ENCODE assay signal across 19 cellular contexts in genomic region chr4:96983830-96984229, GRCh38.
A peak's percentile ranks its signal among the peaks of the same experiment; 100 is the strongest.
DNase-seq lines count a peak whose midpoint lies in the region; ATAC-seq and TF ChIP-seq lines count a peak whose summit lies in the region.
"Had no signal": no experiment of that assay in that cellular context is flagged by ENCODE, and none has a peak within 500 bp of the region (broad histone marks: within the 10 kb centered on the region; RNA-seq: fewer than 3 reads in every experiment).

No MANE protein-coding gene starts in this region.

- 3 to 25% (median 3%) methylated on average over 1 of the region's 1 CpG for WGBS in ovary, 3 donors

- no peaks in the 10 kb centered on the region for H3K27me3 Mint-ChIP-seq in GM23338 (ENCODE audit: insufficient read depth, low read depth, poor library complexity)
- no peaks in the 10 kb centered on the region for H3K27me3 Mint-ChIP-seq in T-cell
- H3K27me3 Mint-ChIP-seq in activated naive CD4-positive, alpha-beta T cell treated with anti-CD3 and anti-CD28 coated beads for 36 hours (ENCODE audit: low read depth): no peaks in the 10 kb centered on the region

- peaks cover 9% of the 10 kb centered on the region; the same call in 1 of the 2 replicates for H3K9me2 ChIP-seq in GM23338 (ENCODE audit: insufficient read depth)

- no peaks in the 10 kb centered on the region for H3F3A ChIP-seq in GM23338 (replicated peaks; ENCODE audit: low read depth)

- TF ChIP-seq POLR2A in ovary (IDR thresholded peaks at IDR 0.05): no peak

- H3K9me3 ChIP-seq in ovary: no peaks in the 10 kb centered on the region

- H3K36me3 Mint-ChIP-seq in GM23338 (ENCODE audit: low read depth): peaks cover 6% of the 10 kb centered on the region; the same call in 2 of the 3 replicates
- no peaks in the 10 kb centered on the region for H3K36me3 Mint-ChIP-seq in T-cell
- no peaks in the 10 kb centered on the region for H3K36me3 Mint-ChIP-seq in activated naive CD4-positive, alpha-beta T cell treated with anti-CD3 and anti-CD28 coated beads for 36 hours (ENCODE audit: low read depth)

- no peak overlapping the region for H3K27ac Mint-ChIP-seq in GM23338
- no peak overlapping the region for H3K27ac Mint-ChIP-seq in T-cell
- no peak overlapping the region for H3K27ac Mint-ChIP-seq in activated naive CD4-positive, alpha-beta T cell treated with anti-CD3 and anti-CD28 coated beads for 36 hours

- H3K27ac ChIP-seq in GM23338 (ENCODE audit: low read depth) (no peak overlapping the region), coronary artery (no peak overlapping the region), ovary (no peak overlapping the region)
- H3K27ac ChIP-seq: foreskin keratinocyte had no signal

- intact Hi-C loops in ovary (cut with DNase I): no loop called here
- intact Hi-C loops in activated naive CD4-positive, alpha-beta T cell treated with anti-CD3 and anti-CD28 coated beads for 36 hours (cut with micrococcal nuclease): no loop called here

- no peaks in the 10 kb centered on the region for H4K20me1 ChIP-seq in GM23338 (replicated peaks; ENCODE audit: insufficient read depth)

- TF ChIP-seq CTCF in GM23338 (conservative IDR thresholded peaks at IDR 0.05; ENCODE audit: low read depth in 2 of 2): no peak
- TF ChIP-seq CTCF in coronary artery (IDR thresholded peaks at IDR 0.05): no peak
- no peak for TF ChIP-seq CTCF in ovary (IDR thresholded peaks at IDR 0.05)

- TF ChIP-seq EP300 in ovary (IDR thresholded peaks at IDR 0.05): no peak

- H3K36me3 ChIP-seq in GM23338 (ENCODE audit: insufficient read depth): no peaks in the 10 kb centered on the region
- H3K36me3 ChIP-seq in ovary: no peaks in the 10 kb centered on the region

- H3K9me3 Mint-ChIP-seq in GM23338 (peaks cover 10% of the 10 kb centered on the region; the same call in 2 of the 3 replicates), T-cell (peaks cover 0 to 10% (median 2%) of the 10 kb centered on the region in 3 donors)
- no peaks in the 10 kb centered on the region for H3K9me3 Mint-ChIP-seq in activated naive CD4-positive, alpha-beta T cell treated with anti-CD3 and anti-CD28 coated beads for 36 hours

- H2AFZ ChIP-seq in GM23338: peak overlapping the region; percentile 8; the same call in 1 of the 2 replicates

- H3K4me1 ChIP-seq in GM23338 (ENCODE audit: insufficient read depth) (no peaks in the 10 kb centered on the region), ovary (ENCODE audit: insufficient read depth) (no peaks in the 10 kb centered on the region)
- H3K4me1 ChIP-seq: foreskin keratinocyte had no signal

- CTCF ChIA-PET in T-cell (lab: Charles Lee): no interaction called here
- CTCF ChIA-PET in activated naive CD4-positive, alpha-beta T cell treated with anti-CD3 and anti-CD28 coated beads for 36 hours (lab: Charles Lee): no interaction called here

- no peaks in the 10 kb centered on the region for H3K4me1 Mint-ChIP-seq in GM23338
- H3K4me1 Mint-ChIP-seq in T-cell: no peaks in the 10 kb centered on the region
- H3K4me1 Mint-ChIP-seq in activated naive CD4-positive, alpha-beta T cell treated with anti-CD3 and anti-CD28 coated beads for 36 hours (ENCODE audit: low read depth): no peaks in the 10 kb centered on the region

- H3K27me3 ChIP-seq in GM23338 (ENCODE audit: insufficient read depth) (no peaks in the 10 kb centered on the region), ovary (no peaks in the 10 kb centered on the region)
- H3K27me3 ChIP-seq: foreskin keratinocyte had no signal

- H3K4me3 ChIP-seq in GM23338 (no peak overlapping the region), coronary artery (peak overlapping the region; percentile 44), ovary (no peak overlapping the region)

- no peaks in the 10 kb centered on the region for H3K79me2 ChIP-seq in GM23338 (replicated peaks; ENCODE audit: insufficient read depth)

- POLR2A ChIA-PET in T-cell (lab: Charles Lee): no interaction called here

- ATAC-seq in GM23338 (no peak), T-cell (replicated peaks in 1 of 4) (no peak)
- ATAC-seq: foreskin keratinocyte; sciatic nerve; stimulated activated naive CD8-positive, alpha-beta T cell treated with anti-CD3 and anti-CD28 coated beads, Interleukin-15, Interleukin-2, amounts not matched to agents 100 U/mL and 50 U/mL, for 24 hours had no signal

- no peak overlapping the region for H3K4me3 Mint-ChIP-seq in GM23338
- H3K4me3 Mint-ChIP-seq in T-cell: no peak overlapping the region
- no peak overlapping the region for H3K4me3 Mint-ChIP-seq in activated naive CD4-positive, alpha-beta T cell treated with anti-CD3 and anti-CD28 coated beads for 36 hours

- DNase-seq in GM23338 (ENCODE audit: low spot score) (no peak), OCI-M1 (lab: John Stamatoyannopoulos, UW) (peak; percentile 70), coronary artery (ENCODE audit: low spot score) (no peak), renal cortical epithelial cell (ENCODE audit: low read depth) (peak; percentile 55), ovary (no peak), T-cell (no peak), SHP77 treated with DMSO at 0.1 percent for 48 hours (lab: John Stamatoyannopoulos, UW) (no peak)
- no peak for DNase-seq in activated naive CD4-positive, alpha-beta T cell treated with anti-CD3 and anti-CD28 coated beads for 36 hours
- DNase-seq: activated CD4-positive, alpha-beta T cell treated with anti-CD3 and anti-CD28 coated beads, Interleukin-2, amount 50 U/mL, for 1 hour; activated CD8-positive, alpha-beta memory T cell treated with anti-CD3 and anti-CD28 coated beads, Interleukin-2, amount 50 U/mL, for 48 hours; activated effector memory CD4-positive, alpha-beta T cell treated with anti-CD3 and anti-CD28 coated beads, Interleukin-2, amount 50 U/mL, for 16 hours; amygdala; COR-L47; foreskin keratinocyte; NCI-H1436 treated with DMSO at 0.1 percent for 48 hours; NCI-H774; stimulated activated CD4-positive, alpha-beta T cell treated with anti-CD3 and anti-CD28 coated beads, Interleukin-1b, Interleukin-23, amount 100 ng/mL, for 48 hours; stimulated activated naive CD8-positive, alpha-beta T cell treated with anti-CD3 and anti-CD28 coated beads, Interleukin-15, Interleukin-2, amounts not matched to agents 100 U/mL and 50 U/mL, for 24 hours had no signal

- no peak overlapping the region for H3K4me2 ChIP-seq in GM23338

TF ChIP-seq in GM23338, 12 proteins besides CTCF, POLR2A, EP300 and RAD21 (continues in another document):
- no peak for TF ChIP-seq CREB1 (CRISPR knock-in tag; IDR thresholded peaks at IDR 0.05; ENCODE audit: low read depth)
- TF ChIP-seq STAT1 (IDR thresholded peaks at IDR 0.05; ENCODE audit: unreplicated experiment): no peak
- TF ChIP-seq NANOG (IDR thresholded peaks at IDR 0.05; ENCODE audit: borderline replicate concordance): no peak
- no peak for TF ChIP-seq ETS1 (IDR thresholded peaks at IDR 0.05)
- TF ChIP-seq ZNF331 (CRISPR knock-in tag; IDR thresholded peaks at IDR 0.05; ENCODE audit: low read depth): no peak
- no peak for TF ChIP-seq JUNB (IDR thresholded peaks at IDR 0.05; ENCODE audit: unreplicated experiment)
- no peak for TF ChIP-seq EZH2 (IDR thresholded peaks at IDR 0.05; ENCODE audit: low read depth, unreplicated experiment)
- TF ChIP-seq ZNF114 (CRISPR knock-in tag; IDR thresholded peaks at IDR 0.05): no peak
- no peak for TF ChIP-seq POLR2AphosphoS5 (IDR thresholded peaks at IDR 0.05; ENCODE audit: low read depth)
- no peak for TF ChIP-seq REST (IDR thresholded peaks at IDR 0.05; ENCODE audit: unreplicated experiment)

Comparison
In these comparisons a context has a peak if more than half of its experiments do, and no peak if none do; other contexts are left out.
1. DNase-seq: peak in OCI-M1 (single experiment) and renal cortical epithelial cell (single experiment); none in GM23338 (single experiment), coronary artery (single experiment), ovary (0 of 5), T-cell (0 of 34), activated naive CD4-positive, alpha-beta T cell treated with anti-CD3 and anti-CD28 coated beads for 36 hours (single experiment) and SHP77 treated with DMSO at 0.1 percent for 48 hours (single experiment).